Comparison of ENCODE assay signal across 10 cellular contexts in the genomic region with DNA sequence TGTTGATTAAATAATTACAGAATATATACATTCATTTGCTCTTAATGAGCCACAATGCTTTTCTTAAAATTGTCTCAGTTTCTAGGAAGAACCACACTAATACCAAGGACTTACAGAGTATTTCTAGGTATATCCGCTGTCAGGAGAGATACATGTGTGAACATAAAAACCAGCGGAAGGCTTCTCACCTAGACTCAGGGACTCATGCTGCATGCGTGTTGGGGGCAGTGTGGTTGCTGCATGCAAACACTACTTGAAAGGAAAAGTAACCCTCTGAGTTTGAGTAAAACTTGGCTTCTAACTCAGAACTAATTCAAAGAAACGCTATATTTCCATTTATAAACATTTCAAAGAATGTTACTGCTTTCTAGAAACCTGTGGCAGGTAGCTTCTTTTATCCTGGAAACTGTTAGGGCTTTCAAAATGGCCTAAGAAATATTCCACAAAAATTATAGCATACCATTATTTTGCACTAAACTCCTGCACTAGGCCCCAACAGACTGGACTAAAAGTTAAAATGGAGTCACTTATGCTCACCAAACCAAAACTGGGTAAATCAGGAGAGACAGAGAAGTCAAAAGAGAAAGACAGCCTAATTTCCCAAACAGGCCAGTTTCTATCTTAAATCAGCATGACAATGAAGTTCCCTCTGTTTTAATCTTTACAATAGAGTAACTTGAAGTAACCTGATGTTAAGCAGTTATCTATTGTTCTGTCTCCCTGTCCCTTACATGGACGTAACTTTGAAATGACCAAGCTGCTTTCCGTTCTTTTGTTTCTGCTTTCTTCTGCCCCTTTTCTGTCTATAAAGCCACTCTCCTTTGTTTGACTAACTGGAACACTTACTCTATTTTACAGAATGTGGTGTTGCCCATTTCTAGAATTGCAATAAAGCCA.
DNase-seq lines count a peak whose midpoint lies in the region; FAIRE-seq lines count a peak whose summit lies in the region.
"Had no signal": no experiment of that assay in that cellular context is flagged by ENCODE, and none has a peak within 500 bp of the region (broad histone marks: within the 10 kb centered on the region; RNA-seq: fewer than 3 reads in every experiment).

No MANE protein-coding gene starts in this region.

- CTCF ChIA-PET in activated CD4-positive, alpha-beta memory T cell treated with anti-CD3 and anti-CD28 coated beads, Interleukin-2, amount 10 ng/mL, durations not matched to agents 7 days and 5 days (lab: Charles Lee) = interaction anchor here (0.6 to 3.1 kb wide), 6 partner anchors 11 to 148 kb away, joined by 3 to 19 read pairs (median 3); no protein-coding TSS in a partner anchor

- H3K9me3 Mint-ChIP-seq in activated CD4-positive, alpha-beta memory T cell treated with anti-CD3 and anti-CD28 coated beads, Interleukin-2, amount 10 ng/mL, durations not matched to agents 7 days and 5 days = peaks cover 21% of the 10 kb centered on the region

- H3K4me1 Mint-ChIP-seq in activated CD4-positive, alpha-beta memory T cell treated with anti-CD3 and anti-CD28 coated beads, Interleukin-2, amount 10 ng/mL, durations not matched to agents 7 days and 5 days = peaks cover 90% of the 10 kb centered on the region

- peaks cover 88% of the 10 kb centered on the region for H3K36me3 Mint-ChIP-seq in activated CD4-positive, alpha-beta memory T cell treated with anti-CD3 and anti-CD28 coated beads, Interleukin-2, amount 10 ng/mL, durations not matched to agents 7 days and 5 days (ENCODE audit: low read depth)

- peak; percentile 9 for DNase-seq in H7
- DNase-seq in activated CD4-positive, alpha-beta memory T cell treated with anti-CD3 and anti-CD28 coated beads, Interleukin-2, amount 10 ng/mL, durations not matched to agents 7 days and 5 days = peak; percentile 87
- peak; percentile 41 for DNase-seq in central memory CD4-positive, alpha-beta T cell
- peak; percentile 33 to 47 for DNase-seq in stimulated activated CD4-positive, alpha-beta T cell treated with anti-CD3 and anti-CD28 coated beads, Interleukin-4, amount 100 ng/mL, for 48 hours (ENCODE audit: low read depth in 2 of 2)
- DNase-seq in NCI-H1436 treated with DMSO at 0.1 percent for 48 hours (lab: John Stamatoyannopoulos, UW) = no peak
- DNase-seq in frontal cortex (ENCODE audit: low spot score in 2 of 2) = no peak
- DNase-seq in pons (ENCODE audit: low spot score) = no peak
- DNase-seq in NCI-H187 treated with DMSO at 0.1 percent for 48 hours (lab: John Stamatoyannopoulos, UW) = no peak
- DNase-seq: NCI-H1092, RPMI8226 had no signal

- H3K27me3 ChIP-seq in H7 (ENCODE audit: control insufficient read depth, insufficient read depth, low read length) = no peaks in the 10 kb centered on the region

- no peak overlapping the region for H3K4me3 Mint-ChIP-seq in activated CD4-positive, alpha-beta memory T cell treated with anti-CD3 and anti-CD28 coated beads, Interleukin-2, amount 10 ng/mL, durations not matched to agents 7 days and 5 days

- no peak for FAIRE-seq in frontal cortex (lab: Jason Lieb, UNC)

- POLR2A ChIA-PET in activated CD4-positive, alpha-beta memory T cell treated with anti-CD3 and anti-CD28 coated beads, Interleukin-2, amount 10 ng/mL, durations not matched to agents 7 days and 5 days (lab: Charles Lee) = interaction anchor here (0.6 to 3.3 kb wide), 13 partner anchors 21 to 149 kb away, joined by 3 to 22 read pairs (median 5); no protein-coding TSS in a partner anchor

- H3K36me3 ChIP-seq in H7 (replicated peaks; ENCODE audit: control insufficient read depth, insufficient read depth, low read length) = no peaks in the 10 kb centered on the region

- H3K27me3 Mint-ChIP-seq in activated CD4-positive, alpha-beta memory T cell treated with anti-CD3 and anti-CD28 coated beads, Interleukin-2, amount 10 ng/mL, durations not matched to agents 7 days and 5 days = no peaks in the 10 kb centered on the region

- H3K27ac Mint-ChIP-seq in activated CD4-positive, alpha-beta memory T cell treated with anti-CD3 and anti-CD28 coated beads, Interleukin-2, amount 10 ng/mL, durations not matched to agents 7 days and 5 days = peak overlapping the region; percentile 86

- H3K4me3 ChIP-seq in H7 (ENCODE audit: insufficient read depth, low read depth, low read length) = no peak overlapping the region

Comparison
In these comparisons a context has a peak if more than half of its experiments do, and no peak if none do; other contexts are left out.
1. DNase-seq: peak in H7 (single experiment), activated CD4-positive, alpha-beta memory T cell treated with anti-CD3 and anti-CD28 coated beads, Interleukin-2, amount 10 ng/mL, durations not matched to agents 7 days and 5 days (single experiment), central memory CD4-positive, alpha-beta T cell (single experiment) and stimulated activated CD4-positive, alpha-beta T cell treated with anti-CD3 and anti-CD28 coated beads, Interleukin-4, amount 100 ng/mL, for 48 hours (2 of 2); none in NCI-H1436 treated with DMSO at 0.1 percent for 48 hours (single experiment), frontal cortex (0 of 2), pons (single experiment) and NCI-H187 treated with DMSO at 0.1 percent for 48 hours (single experiment).